25 cellular contexts compared by ENCODE assay signal in genomic region chr3:63076357-63076756, GRCh38.
"Had no signal": no experiment of that assay in that cellular context is flagged by ENCODE, and none has a peak within 500 bp of the region (broad histone marks: within the 10 kb centered on the region; RNA-seq: fewer than 3 reads in every experiment).

No MANE protein-coding gene starts in this region.

- DNase-seq: activated B cell treated with CpG ODN at 0.5 μM for 24 hours; activated CD4-positive, alpha-beta T cell treated with anti-CD3 and anti-CD28 coated beads for 36 hours; activated CD4-positive, alpha-beta T cell treated with anti-CD3 and anti-CD28 coated beads, Interleukin-2, amount 50 U/mL, for 4 hours; activated CD8-positive, alpha-beta memory T cell treated with anti-CD3 and anti-CD28 coated beads for 24 hours; activated CD8-positive, alpha-beta memory T cell treated with anti-CD3 and anti-CD28 coated beads, Interleukin-2, amount 50 U/mL, for 4 hours; activated naive CD4-positive, alpha-beta T cell; activated T-cell treated with anti-CD3 and anti-CD28 coated beads, Interleukin-2, amount 50 U/mL, for 4 hours; adrenal gland; brain microvascular endothelial cell; effector CD4-positive, alpha-beta T cell; foreskin fibroblast; immature natural killer cell; kidney glomerular epithelial cell; left ventricle myocardium superior; mammary epithelial cell; natural killer cell; retina; stimulated activated CD4-positive, alpha-beta T cell treated with anti-CD3 and anti-CD28 coated beads, Interleukin-2, amount 100 ng/mL, for 48 hours; stimulated activated CD8-positive, alpha-beta memory T cell treated with anti-CD3 and anti-CD28 coated beads, Interleukin-4, amount 100 ng/mL, for 48 hours; stimulated activated naive B cell treated with anti-CD40 and anti-IgM and Interleukin-4, amounts not matched to agents 10 μg/mL and 1 μg/mL and 100 μg/mL, for 72 hours; testis; uterus had no signal

- ATAC-seq: activated CD4-positive, alpha-beta T cell treated with anti-CD3 and anti-CD28 coated beads for 36 hours; activated T-cell treated with anti-CD3 and anti-CD28 coated beads, Interleukin-2, amount 50 U/mL, for 4 hours; left ventricle myocardium superior; natural killer cell; stimulated activated naive B cell treated with anti-CD40 and anti-IgM and Interleukin-4, amounts not matched to agents 10 μg/mL and 1 μg/mL and 100 μg/mL, for 72 hours had no signal

- H3K4me3 ChIP-seq: adrenal gland, ascending aorta, testis, uterus had no signal

- FAIRE-seq: endometrium, TTC549 had no signal
